In genomic region chr14:100911665-100912316, GRCh38 we compare ENCODE assay signal across 25 cellular contexts. TPM values are rescaled to one million over a fixed set of nuclear protein-coding genes. Genes with fewer than 3 reads are reported as not detected.
DNase-seq lines count a peak whose midpoint lies in the region; ATAC-seq and FAIRE-seq lines count a peak whose summit lies in the region.
"Had no signal": no experiment of that assay in that cellular context is flagged by ENCODE, and none has a peak within 500 bp of the region (broad histone marks: within the 10 kb centered on the region; RNA-seq: fewer than 3 reads in every experiment).

No MANE protein-coding gene starts in this region.

- DNase-seq in ELR (ENCODE audit: low read depth) (peak; percentile 39), M059J (ENCODE audit: low read depth) (peak; percentile 20), NCI-H748 (lab: John Stamatoyannopoulos, UW; ENCODE audit: unreplicated experiment) (peak; percentile 89), Right ventricle myocardium inferior (ENCODE audit: missing footprints) (no peak), GM19239 (ENCODE audit: insufficient read length, low spot score) (no peak)
- DNase-seq in activated naive CD8-positive, alpha-beta T cell treated with anti-CD3 and anti-CD28 coated beads, Interleukin-2, amount 50 U/mL, for 24 hours, result no peak
- DNase-seq in activated T-cell treated with anti-CD3 and anti-CD28 coated beads, Interleukin-2, amount 50 U/mL, for 24 hours, result no peak
- DNase-seq: ACHN, AML-193, DND-41, HCEC 1CT, NCI-H1048, NCI-H1694, NCI-H2171, NCI-H446 treated with DMSO at 0.1 percent for 48 hours, NCI-H82, PC-9, SJCRH30 had no signal

- H3K9me3 Mint-ChIP-seq in activated naive CD8-positive, alpha-beta T cell treated with anti-CD3 and anti-CD28 coated beads, Interleukin-2, amount 50 U/mL, for 24 hours, result no peaks in the 10 kb centered on the region
- H3K9me3 Mint-ChIP-seq in activated T-cell treated with anti-CD3 and anti-CD28 coated beads, Interleukin-2, amount 50 U/mL, for 24 hours, result no peaks in the 10 kb centered on the region
- H3K9me3 Mint-ChIP-seq: T-helper 1 cell treated with Interleukin-12 subunit alpha and Interleukin-12 subunit beta and Interleukin-4 antibody, amounts not matched to agents 30 μg/mL and 1 μg/mL, for 36 hours had no signal

- FAIRE-seq in islet of Langerhans (lab: Jason Lieb, UNC) (peak; percentile 74), GM19239 (lab: Jason Lieb, UNC) (no peak)
- FAIRE-seq: D721Med, G401.6, HepG2 had no signal

- ATAC-seq in activated naive CD8-positive, alpha-beta T cell treated with anti-CD3 and anti-CD28 coated beads, Interleukin-2, amount 50 U/mL, for 24 hours, result no peak
- no peak for ATAC-seq in Right ventricle myocardium inferior
- ATAC-seq: GM23338, HepG2 had no signal

- no peaks in the 10 kb centered on the region for H3K36me3 Mint-ChIP-seq in activated naive CD8-positive, alpha-beta T cell treated with anti-CD3 and anti-CD28 coated beads, Interleukin-2, amount 50 U/mL, for 24 hours (ENCODE audit: low read depth)
- H3K36me3 Mint-ChIP-seq in activated T-cell treated with anti-CD3 and anti-CD28 coated beads, Interleukin-2, amount 50 U/mL, for 24 hours (ENCODE audit: low read depth), result no peaks in the 10 kb centered on the region

- no peaks in the 10 kb centered on the region for H3K4me1 Mint-ChIP-seq in activated naive CD8-positive, alpha-beta T cell treated with anti-CD3 and anti-CD28 coated beads, Interleukin-2, amount 50 U/mL, for 24 hours
- no peaks in the 10 kb centered on the region for H3K4me1 Mint-ChIP-seq in activated T-cell treated with anti-CD3 and anti-CD28 coated beads, Interleukin-2, amount 50 U/mL, for 24 hours (ENCODE audit: low read depth)
- H3K4me1 Mint-ChIP-seq: GM23338 had no signal

- peaks cover 3% of the 10 kb centered on the region for H3K27me3 Mint-ChIP-seq in activated naive CD8-positive, alpha-beta T cell treated with anti-CD3 and anti-CD28 coated beads, Interleukin-2, amount 50 U/mL, for 24 hours
- peaks cover 6% of the 10 kb centered on the region for H3K27me3 Mint-ChIP-seq in activated T-cell treated with anti-CD3 and anti-CD28 coated beads, Interleukin-2, amount 50 U/mL, for 24 hours

- H3K27ac Mint-ChIP-seq in activated naive CD8-positive, alpha-beta T cell treated with anti-CD3 and anti-CD28 coated beads, Interleukin-2, amount 50 U/mL, for 24 hours, result no peak overlapping the region
- H3K27ac Mint-ChIP-seq in activated T-cell treated with anti-CD3 and anti-CD28 coated beads, Interleukin-2, amount 50 U/mL, for 24 hours, result no peak overlapping the region
- H3K27ac Mint-ChIP-seq: GM23338; T-helper 1 cell treated with Interleukin-12 subunit alpha and Interleukin-12 subunit beta and Interleukin-4 antibody, amounts not matched to agents 30 μg/mL and 1 μg/mL, for 36 hours had no signal

- intact Hi-C loops in Right ventricle myocardium inferior (cut with DNase I), result no loop called here

- no peak overlapping the region for H3K4me3 Mint-ChIP-seq in activated naive CD8-positive, alpha-beta T cell treated with anti-CD3 and anti-CD28 coated beads, Interleukin-2, amount 50 U/mL, for 24 hours
- H3K4me3 Mint-ChIP-seq in activated T-cell treated with anti-CD3 and anti-CD28 coated beads, Interleukin-2, amount 50 U/mL, for 24 hours, result no peak overlapping the region
- H3K4me3 Mint-ChIP-seq: GM23338; T-helper 1 cell treated with Interleukin-12 subunit alpha and Interleukin-12 subunit beta and Interleukin-4 antibody, amounts not matched to agents 30 μg/mL and 1 μg/mL, for 36 hours had no signal

RNA-seq across cellular contexts. Expression of gene RTL1, which starts 8.3 kb away (rescaled TPM):
- 0.02 TPM in 1 of 2 replicates, not detected in the other for total RNA-seq in M059J (2014; rRNA removed; shearing (Covaris generic))
- total RNA-seq in Right ventricle myocardium inferior, result not detected
- total RNA-seq: GM23338, HepG2, MCF 10A, PC-9 had no signal

Comparison
In these comparisons a context has a peak if more than half of its experiments do, and no peak if none do; other contexts are left out.
1. DNase-seq: peak in ELR (single experiment), M059J (single experiment) and NCI-H748 (single experiment); none in activated naive CD8-positive, alpha-beta T cell treated with anti-CD3 and anti-CD28 coated beads, Interleukin-2, amount 50 U/mL, for 24 hours (single experiment), activated T-cell treated with anti-CD3 and anti-CD28 coated beads, Interleukin-2, amount 50 U/mL, for 24 hours (single experiment), Right ventricle myocardium inferior (single experiment) and GM19239 (single experiment).